Comparison of ENCODE assay signal across 12 cellular contexts in the genomic region with DNA sequence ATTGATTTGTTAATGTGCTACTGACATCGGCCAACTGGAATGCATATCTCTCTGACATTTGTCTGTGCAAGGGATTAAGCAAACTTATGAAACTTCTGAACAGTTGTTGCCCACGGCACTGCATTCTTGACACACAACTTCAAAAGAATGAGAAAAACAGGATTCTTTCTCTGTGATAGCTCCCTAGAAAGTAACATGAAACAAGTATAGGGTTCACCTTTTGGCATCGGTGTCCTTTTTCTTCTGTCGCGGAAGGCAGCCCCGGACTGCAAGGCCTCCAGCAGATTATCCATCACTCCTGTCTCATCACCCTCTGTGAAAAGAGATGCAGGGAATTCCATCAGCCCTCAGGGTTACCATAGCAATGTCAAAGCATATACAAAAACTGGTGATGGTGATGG.
A peak's percentile ranks its signal among the peaks of the same experiment; 100 is the strongest.
DNase-seq lines count a peak whose midpoint lies in the region; ATAC-seq and TF ChIP-seq lines count a peak whose summit lies in the region.
"Had no signal": no experiment of that assay in that cellular context is flagged by ENCODE, and none has a peak within 500 bp of the region (broad histone marks: within the 10 kb centered on the region; RNA-seq: fewer than 3 reads in every experiment).

No MANE protein-coding gene starts in this region.

- no peak overlapping the region for H3K9ac ChIP-seq in mesendoderm (ENCODE audit: low read length)

- no peak overlapping the region for H3K4me2 ChIP-seq in mesendoderm (ENCODE audit: low read length)

- H2AK5ac ChIP-seq in mesendoderm (ENCODE audit: low read length) = no peak overlapping the region

- POLR2A ChIA-PET in AG04450 (lab: Yijun Ruan, JAX) = no interaction called here

- H3K36me3 ChIP-seq in mesendoderm (ENCODE audit: control insufficient read depth, insufficient read depth, low read length) = no peaks in the 10 kb centered on the region
- H3K36me3 ChIP-seq: sigmoid colon had no signal

- H3K23ac ChIP-seq in mesendoderm (ENCODE audit: low read length) = no peak overlapping the region

- H3K4me3 ChIP-seq in AG04450 (ENCODE audit: low read depth, low read length) (no peak overlapping the region), choroid plexus epithelial cell (ENCODE audit: low read depth, low read length) (no peak overlapping the region), mesendoderm (ENCODE audit: low read length) (no peak overlapping the region)
- H3K4me3 ChIP-seq: sigmoid colon had no signal

- DNase-seq in AG04450 (ENCODE audit: low read depth, low spot score) = peak; percentile 47
- peak; percentile 83 for DNase-seq in LHCN-M2 (ENCODE audit: low read depth)
- DNase-seq in choroid plexus epithelial cell (ENCODE audit: low read depth) = peak; percentile 77
- peak; percentile 51 for DNase-seq in mesendoderm
- DNase-seq in COLO829 (ENCODE audit: low spot score) = no peak
- no peak for DNase-seq in DMS153 treated with DMSO at 0.1 percent for 48 hours (lab: John Stamatoyannopoulos, UW; ENCODE audit: unreplicated experiment)
- no peak for DNase-seq in activated gamma-delta T cell treated with Interleukin-2 at 50 U/mL for 16 hours
- DNase-seq: activated CD8-positive, alpha-beta memory T cell treated with anti-CD3 and anti-CD28 coated beads, Interleukin-2, amount 50 U/mL, for 4 hours; left colon; NCI-H187; sigmoid colon had no signal

- no peak overlapping the region for H2BK15ac ChIP-seq in mesendoderm (replicated peaks; ENCODE audit: low read depth)

- H4K5ac ChIP-seq in mesendoderm (ENCODE audit: low read length) = no peak overlapping the region

- H3K4me1 ChIP-seq in mesendoderm (ENCODE audit: control insufficient read depth, low read depth, low read length) = no peaks in the 10 kb centered on the region

- H2BK120ac ChIP-seq in mesendoderm (ENCODE audit: low read depth, low read length) = no peak overlapping the region

- no peaks in the 10 kb centered on the region for H3K79me2 ChIP-seq in mesendoderm (ENCODE audit: control insufficient read depth, insufficient read depth, low read length)

- no peak overlapping the region for H4K8ac ChIP-seq in mesendoderm (ENCODE audit: low read depth, low read length)

- no peak overlapping the region for H3K4ac ChIP-seq in mesendoderm (ENCODE audit: low read depth, low read length)

- no peak for ATAC-seq in GM19324 (IDR thresholded peaks at IDR 0.05; ENCODE audit: low FRiP score, unreplicated experiment)
- ATAC-seq: left colon had no signal

- no peaks in the 10 kb centered on the region for H3K9me3 ChIP-seq in AG04450 (ENCODE audit: control insufficient read depth, insufficient read depth, low read length)
- H3K9me3 ChIP-seq: sigmoid colon had no signal

- no peak overlapping the region for H2BK5ac ChIP-seq in mesendoderm (ENCODE audit: low read length)

- H3K27me3 ChIP-seq in AG04450 (ENCODE audit: control insufficient read depth, insufficient read depth, low read length) (no peaks in the 10 kb centered on the region), mesendoderm (ENCODE audit: insufficient read depth, low read length, poor library complexity) (no peaks in the 10 kb centered on the region)
- H3K27me3 ChIP-seq: sigmoid colon had no signal

- CTCF ChIA-PET in AG04450 (lab: Charles Lee) = interaction anchor here (0.7 to 1.5 kb wide), 6 partner anchors 94 to 657 kb away, joined by 3 to 7 read pairs (median 3); no protein-coding TSS in a partner anchor

- TF ChIP-seq CTCF in AG04450 (IDR thresholded peaks at IDR 0.05; ENCODE audit: low read depth, low read length) (no peak), choroid plexus epithelial cell (conservative IDR thresholded peaks at IDR 0.05; ENCODE audit: low read depth, low read length) (no peak)

- H3K79me1 ChIP-seq in mesendoderm (ENCODE audit: low read length) = no peaks in the 10 kb centered on the region

- H3K27ac ChIP-seq in AG04450 (ENCODE audit: low read depth, low read length) (peak overlapping the region; percentile 49), mesendoderm (ENCODE audit: low read depth, low read length) (no peak overlapping the region)

- no peak overlapping the region for H3K56ac ChIP-seq in mesendoderm (ENCODE audit: low read length)

- no peak overlapping the region for H3K18ac ChIP-seq in mesendoderm (ENCODE audit: low read length)

- no CpG with 5 or more reads among the region's 6 CpGs for WGBS in mesendoderm (ENCODE audit: extremely low coverage, insufficient coverage, low lambda C conversion rate)

Comparison
In these comparisons a context has a peak if more than half of its experiments do, and no peak if none do; other contexts are left out.
1. DNase-seq: peak in AG04450 (single experiment), LHCN-M2 (single experiment), choroid plexus epithelial cell (single experiment) and mesendoderm (single experiment); none in COLO829 (single experiment), DMS153 treated with DMSO at 0.1 percent for 48 hours (single experiment) and activated gamma-delta T cell treated with Interleukin-2 at 50 U/mL for 16 hours (single experiment).